ENCODE assay signal across 28 cellular contexts in the genomic region with DNA sequence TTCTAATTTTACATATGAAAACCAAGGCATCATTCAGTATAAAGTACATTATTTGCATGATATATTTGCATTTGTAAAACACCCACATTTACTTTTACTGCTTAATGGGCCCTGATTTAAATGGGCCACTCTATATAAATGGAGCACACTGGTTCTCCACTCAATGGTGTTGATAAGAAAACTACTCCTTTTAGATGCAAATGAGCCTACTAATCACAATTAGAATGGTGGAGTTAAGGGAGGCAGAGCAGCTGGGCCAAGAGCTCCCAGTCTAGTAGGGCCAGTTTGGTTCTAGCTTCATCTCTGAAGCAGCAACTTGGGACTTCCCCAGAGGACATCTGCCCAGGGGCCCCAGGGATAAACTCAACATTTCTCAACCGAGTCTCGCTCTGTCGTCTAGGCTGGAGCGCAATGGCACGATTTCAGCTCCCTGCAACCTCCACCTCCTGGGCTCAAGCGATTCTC.
DNase-seq lines count a peak whose midpoint lies in the region; ATAC-seq lines count a peak whose summit lies in the region.
"Had no signal": no experiment of that assay in that cellular context is flagged by ENCODE, and none has a peak within 500 bp of the region (broad histone marks: within the 10 kb centered on the region; RNA-seq: fewer than 3 reads in every experiment).

No MANE protein-coding gene starts in this region.

- no peak overlapping the region for H3K27ac Mint-ChIP-seq in activated CD4-positive, alpha-beta memory T cell treated with anti-CD3 and anti-CD28 coated beads, Interleukin-2, amount 10 ng/mL, durations not matched to agents 7 days and 5 days
- H3K27ac Mint-ChIP-seq: T-helper 2 cell treated with Interferon-gamma antibody and Interleukin-4, amounts not matched to agents 5 μg/mL and 100 μg/mL, for 36 hours had no signal

- peak overlapping the region; percentile 80 for H3K27ac ChIP-seq in iPS-20b (ENCODE audit: low read length)
- H3K27ac ChIP-seq: body of pancreas, gastroesophageal sphincter, HL-60, SK-N-MC, spleen, WERI-Rb-1 had no signal

- H3K4me1 Mint-ChIP-seq in activated CD4-positive, alpha-beta memory T cell treated with anti-CD3 and anti-CD28 coated beads, Interleukin-2, amount 10 ng/mL, durations not matched to agents 7 days and 5 days = peaks cover 2% of the 10 kb centered on the region

- H3K27me3 ChIP-seq in NT2/D1 (ENCODE audit: insufficient read depth, insufficient read length) (no peaks in the 10 kb centered on the region), iPS-20b (ENCODE audit: insufficient read depth, low read length) (no peaks in the 10 kb centered on the region)
- H3K27me3 ChIP-seq: body of pancreas, gastroesophageal sphincter, spleen had no signal

- no peak overlapping the region for H3K9ac ChIP-seq in NT2/D1 (ENCODE audit: insufficient read length, low read depth)
- H3K9ac ChIP-seq in iPS-20b (ENCODE audit: low read depth, low read length) = peak overlapping the region; percentile 64; the same call in 1 of the 2 replicates

- H3K9me3 ChIP-seq in NT2/D1 (ENCODE audit: insufficient read depth, low read length) (no peaks in the 10 kb centered on the region; the same call in 1 of the 2 replicates), iPS-20b (ENCODE audit: insufficient read depth, low read depth, low read length) (no peaks in the 10 kb centered on the region)
- H3K9me3 ChIP-seq: body of pancreas, gastroesophageal sphincter, spleen had no signal

- H3K9me3 Mint-ChIP-seq in activated CD4-positive, alpha-beta memory T cell treated with anti-CD3 and anti-CD28 coated beads, Interleukin-2, amount 10 ng/mL, durations not matched to agents 7 days and 5 days = no peaks in the 10 kb centered on the region
- H3K9me3 Mint-ChIP-seq: T-helper 2 cell treated with Interferon-gamma antibody and Interleukin-4, amounts not matched to agents 5 μg/mL and 100 μg/mL, for 36 hours had no signal

- no peak overlapping the region for H3K4me3 Mint-ChIP-seq in activated CD4-positive, alpha-beta memory T cell treated with anti-CD3 and anti-CD28 coated beads, Interleukin-2, amount 10 ng/mL, durations not matched to agents 7 days and 5 days
- H3K4me3 Mint-ChIP-seq: T-helper 2 cell treated with Interferon-gamma antibody and Interleukin-4, amounts not matched to agents 5 μg/mL and 100 μg/mL, for 36 hours had no signal

- POLR2A ChIA-PET in activated CD4-positive, alpha-beta memory T cell treated with anti-CD3 and anti-CD28 coated beads, Interleukin-2, amount 10 ng/mL, durations not matched to agents 7 days and 5 days (lab: Charles Lee) = no interaction called here

- H3K4me1 ChIP-seq in NT2/D1 (ENCODE audit: insufficient read depth, insufficient read length) (peaks cover 16% of the 10 kb centered on the region), iPS-20b (ENCODE audit: insufficient read depth, low read length) (peaks cover 51% of the 10 kb centered on the region)

- H3K4me3 ChIP-seq in NT2/D1 (ENCODE audit: insufficient read length, low read depth) = no peak overlapping the region
- H3K4me3 ChIP-seq in iPS-20b (ENCODE audit: low read length) = no peak overlapping the region; the same call in 1 of the 2 replicates
- H3K4me3 ChIP-seq: body of pancreas, gastroesophageal sphincter, SK-N-MC, spleen had no signal

- H3K27me3 Mint-ChIP-seq in activated CD4-positive, alpha-beta memory T cell treated with anti-CD3 and anti-CD28 coated beads, Interleukin-2, amount 10 ng/mL, durations not matched to agents 7 days and 5 days = no peaks in the 10 kb centered on the region
- H3K27me3 Mint-ChIP-seq: naive B cell had no signal

- peaks cover 9% of the 10 kb centered on the region for H3K36me3 Mint-ChIP-seq in activated CD4-positive, alpha-beta memory T cell treated with anti-CD3 and anti-CD28 coated beads, Interleukin-2, amount 10 ng/mL, durations not matched to agents 7 days and 5 days (ENCODE audit: low read depth)

- CTCF ChIA-PET in activated CD4-positive, alpha-beta memory T cell treated with anti-CD3 and anti-CD28 coated beads, Interleukin-2, amount 10 ng/mL, durations not matched to agents 7 days and 5 days (lab: Charles Lee) = no interaction called here

- H3K36me3 ChIP-seq in NT2/D1 (ENCODE audit: insufficient read depth, insufficient read length, low read length) (peaks cover 6% of the 10 kb centered on the region), iPS-20b (ENCODE audit: insufficient read depth, low read depth, low read length) (peaks cover 6% of the 10 kb centered on the region)
- H3K36me3 ChIP-seq: gastroesophageal sphincter, WERI-Rb-1 had no signal

- ATAC-seq in GM19351 (IDR thresholded peaks at IDR 0.05; ENCODE audit: unreplicated experiment) (peak; percentile 79), HG02870 (IDR thresholded peaks at IDR 0.05; ENCODE audit: unreplicated experiment) (peak; percentile 60), HG03521 (IDR thresholded peaks at IDR 0.05; ENCODE audit: unreplicated experiment) (no peak), GM21786 (IDR thresholded peaks at IDR 0.05; ENCODE audit: unreplicated experiment) (no peak)
- ATAC-seq: body of pancreas; gastroesophageal sphincter; HCT116; stimulated activated naive CD8-positive, alpha-beta T cell treated with anti-CD3 and anti-CD28 coated beads, Interleukin-15, Interleukin-2, amounts not matched to agents 100 U/mL and 50 U/mL, for 24 hours had no signal

- DNase-seq in NT2/D1 (ENCODE audit: low read depth, low spot score) (peak; percentile 57), putamen (ENCODE audit: low spot score) (no peak)
- DNase-seq in activated CD4-positive, alpha-beta memory T cell treated with anti-CD3 and anti-CD28 coated beads, Interleukin-2, amount 10 ng/mL, durations not matched to agents 7 days and 5 days = no peak
- DNase-seq: activated CD4-positive, alpha-beta T cell treated with anti-CD3 and anti-CD28 coated beads, Interleukin-2, amount 50 U/mL, for 48 hours; activated gamma-delta T cell treated with Interleukin-2 at 50 U/mL for 16 hours; body of pancreas; effector CD8-positive, alpha-beta T cell; IMR-90; naive B cell; NCI-H1417; NCI-H2081 treated with DMSO at 0.1 percent for 48 hours; NCI-H446 treated with DMSO at 0.1 percent for 48 hours; NK-92 treated with Interleukin-12 subunit alpha and Interleukin-12 subunit beta, amount 100 ng/mL, for 24 hours; occipital lobe; spleen; stimulated activated CD4-positive, alpha-beta T cell treated with anti-CD3 and anti-CD28 coated beads, Interleukin-4, amount 100 ng/mL, for 1 hour; stimulated activated naive CD8-positive, alpha-beta T cell treated with anti-CD3 and anti-CD28 coated beads, Interleukin-15, Interleukin-2, amounts not matched to agents 100 U/mL and 50 U/mL, for 24 hours; WERI-Rb-1 had no signal

Comparison
In these comparisons a context has a peak if more than half of its experiments do, and no peak if none do; other contexts are left out.
1. ATAC-seq: peak in GM19351 (single experiment) and HG02870 (single experiment); none in HG03521 (single experiment) and GM21786 (single experiment).